In genomic region chr11:120199613-120200012, GRCh38 we compare ENCODE assay signal across 25 cellular contexts. TPM values are rescaled to one million over a fixed set of nuclear protein-coding genes. Genes with fewer than 3 reads are reported as not detected.
A peak's percentile ranks its signal among the peaks of the same experiment; 100 is the strongest.
DNase-seq lines count a peak whose midpoint lies in the region; ATAC-seq, FAIRE-seq and TF ChIP-seq lines count a peak whose summit lies in the region.
"Had no signal": no experiment of that assay in that cellular context is flagged by ENCODE, and none has a peak within 500 bp of the region (broad histone marks: within the 10 kb centered on the region; RNA-seq: fewer than 3 reads in every experiment).

No MANE protein-coding gene starts in this region.

- no peak overlapping the region for H4K8ac ChIP-seq in H1 (ENCODE audit: extremely low read depth, insufficient read depth, low read length)
- H4K8ac ChIP-seq in neuronal stem cell (ENCODE audit: low read depth, low read length), result no peak overlapping the region

- 42% methylated on average over 9 of the region's 9 CpGs; no CpG with 5 or more reads in 1 of the 2 experiments for WGBS in H1 (ENCODE audit: extremely low coverage in 1 of 2, insufficient coverage in 1 of 2, insufficient read length in 1 of 2, insufficient replicate concordance in 2 of 2, low coverage in 1 of 2, low lambda C conversion rate in 2 of 2, missing lambda C conversion rate in 1 of 2), 2 experiments
- WGBS in neuronal stem cell (ENCODE audit: extremely low coverage in 2 of 2, insufficient read length in 2 of 2, insufficient replicate concordance in 1 of 2), 2 donors, result no CpG with 5 or more reads among the region's 9 CpGs

- H2AFZ ChIP-seq in GM23338, result no peak overlapping the region
- H2AFZ ChIP-seq in H1 (ENCODE audit: low read length), result no peak overlapping the region
- H2AFZ ChIP-seq in neuronal stem cell (ENCODE audit: low read length), result no peak overlapping the region
- H2AFZ ChIP-seq: GM23248 had no signal

- no peaks in the 10 kb centered on the region for H3K36me3 Mint-ChIP-seq in GM23338 (ENCODE audit: low read depth)
- no peaks in the 10 kb centered on the region for H3K36me3 Mint-ChIP-seq in activated T-cell treated with anti-CD3 and anti-CD28 coated beads, Interleukin-2, amount 50 U/mL, for 4 hours (ENCODE audit: insufficient read depth)

- H3K9me3 Mint-ChIP-seq in GM23338, result no peaks in the 10 kb centered on the region
- no peaks in the 10 kb centered on the region for H3K9me3 Mint-ChIP-seq in activated T-cell treated with anti-CD3 and anti-CD28 coated beads, Interleukin-2, amount 50 U/mL, for 4 hours

- H2BK20ac ChIP-seq in H1 (ENCODE audit: low read length), result no peak overlapping the region

- ATAC-seq in GM23338, result peak; percentile 34
- ATAC-seq in activated T-cell treated with anti-CD3 and anti-CD28 coated beads, Interleukin-2, amount 50 U/mL, for 4 hours, result no peak
- ATAC-seq: Panc1 had no signal

- H3K4me3 Mint-ChIP-seq in GM23338, result no peak overlapping the region
- H3K4me3 Mint-ChIP-seq in activated T-cell treated with anti-CD3 and anti-CD28 coated beads, Interleukin-2, amount 50 U/mL, for 4 hours, result no peak overlapping the region

- H3K23ac ChIP-seq in H1 (ENCODE audit: insufficient read length), result no peak overlapping the region
- H3K23ac ChIP-seq in neuronal stem cell (ENCODE audit: low read depth, low read length, poor library complexity), result no peak overlapping the region

- H2AK5ac ChIP-seq in H1 (ENCODE audit: low read depth, low read length), result no peak overlapping the region
- peak overlapping the region; percentile 71 for H2AK5ac ChIP-seq in neuronal stem cell (ENCODE audit: low read depth, low read length)

- no peak overlapping the region for H3K9ac ChIP-seq in H1 (replicated peaks in 1 of 4; ENCODE audit: extremely low read depth in 1 of 4, low read depth in 3 of 4, low read length in 3 of 4)
- H3K9ac ChIP-seq in neuronal stem cell (ENCODE audit: low read depth, low read length, poor library complexity), result no peak overlapping the region
- H3K9ac ChIP-seq: GM23248 had no signal

- H2BK5ac ChIP-seq in H1 (ENCODE audit: low read depth, low read length), result no peak overlapping the region
- H2BK5ac ChIP-seq in neuronal stem cell (ENCODE audit: low read length), result no peak overlapping the region

- no peak overlapping the region for H3K14ac ChIP-seq in H1 (ENCODE audit: insufficient read length)
- H3K14ac ChIP-seq in neuronal stem cell (ENCODE audit: low read length), result no peak overlapping the region

- 0 out of 2 replicates have a peak overlapping the region, but pooled peaks have one; percentile 52 for H2BK12ac ChIP-seq in H1 (ENCODE audit: low read depth, low read length)
- H2BK12ac ChIP-seq in neuronal stem cell (ENCODE audit: low read length), result no peak overlapping the region

- no peaks in the 10 kb centered on the region for H3F3A ChIP-seq in GM23338 (replicated peaks; ENCODE audit: low read depth)

- POLR2A ChIA-PET in H1 (lab: Charles Lee; ENCODE audit: partially characterized antibody), result no interaction called here

- TF ChIP-seq POLR2A in H1 (IDR thresholded peaks at IDR 0.05; ENCODE audit: control extremely low read depth in 1 of 2, low read depth in 2 of 2, low read length in 2 of 2), result no peak

- H3K27me3 Mint-ChIP-seq in GM23338 (ENCODE audit: insufficient read depth, low read depth, poor library complexity), result peaks cover 66% of the 10 kb centered on the region
- H3K27me3 Mint-ChIP-seq in activated T-cell treated with anti-CD3 and anti-CD28 coated beads, Interleukin-2, amount 50 U/mL, for 4 hours (ENCODE audit: low read depth), result peaks cover 17% of the 10 kb centered on the region

- H3K27ac ChIP-seq in GM23338 (ENCODE audit: low read depth), result no peak overlapping the region
- no peak overlapping the region for H3K27ac ChIP-seq in H1 (ENCODE audit: low read depth, low read length)
- no peak overlapping the region for H3K27ac ChIP-seq in neuronal stem cell (replicated peaks; ENCODE audit: low read length)
- H3K27ac ChIP-seq: GM23248, HL-60, SK-N-MC had no signal

- TF ChIP-seq EP300 in H1 (IDR thresholded peaks at IDR 0.05; ENCODE audit: borderline replicate concordance in 1 of 2, low read depth in 2 of 2, low read length in 2 of 2), result no peak

- H3K79me2 ChIP-seq in GM23338 (replicated peaks; ENCODE audit: insufficient read depth) (no peaks in the 10 kb centered on the region), H1 (ENCODE audit: control insufficient read depth in 1 of 2, insufficient read depth in 2 of 2, low read length in 2 of 2) (no peaks in the 10 kb centered on the region)

- TF ChIP-seq CTCF in GM23338 (conservative IDR thresholded peaks at IDR 0.05; ENCODE audit: low read depth in 2 of 2), result no peak
- TF ChIP-seq CTCF in H1 (IDR thresholded peaks at IDR 0.05; ENCODE audit: control extremely low read depth in 1 of 3, insufficient read depth in 1 of 3, low read depth in 1 of 3, low read length in 3 of 3), result no peak

- peak overlapping the region; percentile 40; the same call in 1 of the 2 replicates for H3K4me2 ChIP-seq in GM23338
- H3K4me2 ChIP-seq in H1 (ENCODE audit: insufficient read depth in 1 of 2, low read depth in 2 of 2, low read length in 2 of 2), result no peak overlapping the region; a peak in 1 of 4 replicates
- H3K4me2 ChIP-seq in neuronal stem cell (ENCODE audit: insufficient read depth, low read length, poor library complexity, severe bottlenecking), result no peak overlapping the region

- H3K27ac Mint-ChIP-seq in GM23338, result no peak overlapping the region

- FAIRE-seq in H1 (lab: Jason Lieb, UNC), result no peak
- FAIRE-seq: GM12892, GM19239 had no signal

- H3K4me1 ChIP-seq in GM23338 (ENCODE audit: insufficient read depth) (peaks cover 32% of the 10 kb centered on the region), H1 (replicated peaks in 1 of 4; ENCODE audit: control insufficient read depth in 3 of 4, insufficient read depth in 4 of 4, low read length in 3 of 4) (peaks cover 4 to 28% (median 18%) of the 10 kb centered on the region in 4 experiments), neuronal stem cell (ENCODE audit: control insufficient read depth in 2 of 2, insufficient read depth in 1 of 2, low read depth in 1 of 2, low read length in 2 of 2) (peaks cover 15% of the 10 kb centered on the region in 2 donors)

- no peak for TF ChIP-seq RAD21 in H1 (IDR thresholded peaks at IDR 0.05 in 1 of 2, conservative IDR thresholded peaks at IDR 0.05 in 1 of 2; ENCODE audit: low read depth in 2 of 2, low read length in 2 of 2)

- H3K9me2 ChIP-seq in GM23338 (ENCODE audit: insufficient read depth), result no peaks in the 10 kb centered on the region

- H3K4me3 ChIP-seq in GM23338, result no peak overlapping the region
- H3K4me3 ChIP-seq in H1 (ENCODE audit: extremely low read depth in 1 of 4, insufficient read depth in 2 of 4, low read depth in 3 of 4, low read length in 4 of 4), result no peak overlapping the region
- no peak overlapping the region for H3K4me3 ChIP-seq in neuronal stem cell (ENCODE audit: low read length in 2 of 2)
- H3K4me3 ChIP-seq: GM23248, SK-N-MC had no signal

- H3K18ac ChIP-seq in H1 (ENCODE audit: extremely low read depth, low read length) (0 out of 2 replicates have a peak overlapping the region, but pooled peaks have one; percentile 60), neuronal stem cell (ENCODE audit: low read length) (peak overlapping the region; percentile 72)

- H4K20me1 ChIP-seq in GM23338 (replicated peaks; ENCODE audit: insufficient read depth), result no peaks in the 10 kb centered on the region
- H4K20me1 ChIP-seq in H1 (replicated peaks in 1 of 2; ENCODE audit: control insufficient read depth in 1 of 2, insufficient read depth in 2 of 2, low read length in 2 of 2), result no peaks in the 10 kb centered on the region

- H3K27me3 ChIP-seq in GM23338 (ENCODE audit: insufficient read depth) (peaks cover 70% of the 10 kb centered on the region), H1 (replicated peaks in 1 of 4; ENCODE audit: control insufficient read depth in 3 of 4, extremely low read depth in 1 of 4, insufficient read depth in 3 of 4, low read length in 3 of 4) (peaks cover 3 to 43% (median 42%) of the 10 kb centered on the region in 4 experiments), neuronal stem cell (ENCODE audit: control insufficient read depth in 3 of 3, insufficient read depth in 3 of 3, low read depth in 1 of 3, low read length in 3 of 3) (peaks cover 0 to 32% (median 12%) of the 10 kb centered on the region in 3 experiments)

- H3K56ac ChIP-seq in H1 (replicated peaks; ENCODE audit: insufficient read length, low read depth, low read length), result no peak overlapping the region

- H3K9me3 ChIP-seq in H1 (ENCODE audit: insufficient read depth in 2 of 2, low read depth in 1 of 2, low read length in 1 of 2) (no peaks in the 10 kb centered on the region), neuronal stem cell (replicated peaks in 1 of 2; ENCODE audit: control insufficient read depth in 2 of 2, insufficient read depth in 1 of 2, low read depth in 1 of 2, low read length in 2 of 2) (no peaks in the 10 kb centered on the region)

- H4K91ac ChIP-seq in H1 (replicated peaks; ENCODE audit: insufficient read length, low read length), result no peak overlapping the region
- H4K91ac ChIP-seq in neuronal stem cell (ENCODE audit: low read depth, low read length, poor library complexity), result no peak overlapping the region

- H2BK15ac ChIP-seq in H1 (ENCODE audit: low read length), result no peak overlapping the region
- no peak overlapping the region for H2BK15ac ChIP-seq in neuronal stem cell (ENCODE audit: low read length)

- H3K79me1 ChIP-seq in H1 (ENCODE audit: low read depth, low read length) (no peaks in the 10 kb centered on the region), neuronal stem cell (ENCODE audit: low read depth, low read length) (no peaks in the 10 kb centered on the region)

- no peak overlapping the region for H2BK120ac ChIP-seq in H1 (replicated peaks; ENCODE audit: low read depth, low read length)
- H2BK120ac ChIP-seq in neuronal stem cell (ENCODE audit: low read depth, low read length), result no peak overlapping the region

- DNase-seq in GM23338 (ENCODE audit: low spot score) (peak; percentile 55), NCI-H1436 treated with DMSO at 0.1 percent for 48 hours (lab: John Stamatoyannopoulos, UW) (peak; percentile 41), H1 (ENCODE audit: low read depth in 1 of 2, low spot score in 2 of 2) (no peak), neuronal stem cell (ENCODE audit: low spot score) (no peak), GM19240 (ENCODE audit: insufficient read length, low spot score) (no peak), NCI-H748 treated with DMSO at 0.1 percent for 48 hours (lab: John Stamatoyannopoulos, UW) (no peak)
- no peak for DNase-seq in activated T-cell treated with anti-CD3 and anti-CD28 coated beads, Interleukin-2, amount 50 U/mL, for 4 hours
- no peak for DNase-seq in stimulated activated CD4-positive, alpha-beta T cell treated with anti-CD3 and anti-CD28 coated beads, Interleukin-4, amount 100 ng/mL, for 1 hour
- DNase-seq: Calu3, DMS79 treated with DMSO at 0.1 percent for 48 hours, GF-D8, GM23248, Kasumi-1, NCI-H1092 treated with DMSO at 0.1 percent for 48 hours, NCI-H146, NCI-H1930, NCI-H2107, NCI-H446 treated with DMSO at 0.1 percent for 48 hours, NCI-H526, SIG-M5 had no signal

- CTCF ChIA-PET in H1 (lab: Charles Lee; ENCODE audit: partially characterized antibody), result interaction anchor here (0.9 to 17.5 kb wide), 4 partner anchors 13 to 100 kb away, joined by 4 to 237 read pairs (median 8); no protein-coding TSS in a partner anchor

- H3K36me3 ChIP-seq in GM23338 (ENCODE audit: insufficient read depth), result no peaks in the 10 kb centered on the region
- no peaks in the 10 kb centered on the region for H3K36me3 ChIP-seq in H1 (ENCODE audit: control insufficient read depth in 2 of 4, insufficient read depth in 4 of 4, low read length in 3 of 4)
- no peaks in the 10 kb centered on the region for H3K36me3 ChIP-seq in neuronal stem cell (replicated peaks in 1 of 2; ENCODE audit: control insufficient read depth in 2 of 2, insufficient read depth in 2 of 2, low read length in 2 of 2)

- no peaks in the 10 kb centered on the region for H3K23me2 ChIP-seq in H1 (ENCODE audit: low read depth, low read length)

- no peak overlapping the region for H4K5ac ChIP-seq in H1 (ENCODE audit: insufficient read length, low read depth, low read length)

- H3K4ac ChIP-seq in H1 (replicated peaks; ENCODE audit: insufficient read length, low read depth, low read length) (no peak overlapping the region), neuronal stem cell (ENCODE audit: low read length) (no peak overlapping the region)

- H3K4me1 Mint-ChIP-seq in GM23338, result peaks cover 48% of the 10 kb centered on the region
- no peaks in the 10 kb centered on the region for H3K4me1 Mint-ChIP-seq in activated T-cell treated with anti-CD3 and anti-CD28 coated beads, Interleukin-2, amount 50 U/mL, for 4 hours (ENCODE audit: low read depth)

RNA-seq across cellular contexts. Expression of gene OAF, which starts 11.2 kb away (rescaled TPM):
- 1.2 and 3.0 TPM in 2 replicates for total RNA-seq in GM23338 (2014; rRNA removed; shearing (Covaris generic))
- 1.1 and 1.6 TPM in 2 replicates for polyA plus RNA-seq in GM23338 (2016; fragmentation: Nextera tagmentation; extraction: Ambion mirVana)
- total RNA-seq in H1 (2021; fragmentation: NEBNext Ultra II Directional; extraction: Animal tissue kit (Norgen Biotek cat#: 25700)), result 1.1 and 1.3 TPM in 2 replicates
- 1.5 and 2.1 TPM in 2 replicates for polyA plus RNA-seq in H1 (2011; rRNA removed)
- polyA plus RNA-seq in H1 (2011; cell fraction: cytosol; rRNA removed), result 1.2 TPM
- 1.2 TPM for polyA plus RNA-seq in H1 (2011; cell fraction: nucleus; rRNA removed)
- polyA plus RNA-seq in H1 (2012, experiment 1 of 2), result 0.60 to 1.0 TPM (median 0.64 TPM) in 4 replicates
- 0.62 TPM for polyA plus RNA-seq in H1 (2012, experiment 2 of 2)
- 0.85 TPM for polyA plus RNA-seq in H1 (2013, experiment 1 of 2)
- 0.72 TPM for polyA plus RNA-seq in H1 (2013, experiment 2 of 2)
- polyA minus RNA-seq in H1 (2011; rRNA and poly(A)+ RNA removed), result 0.46 and 0.50 TPM in 2 replicates
- polyA minus RNA-seq in H1 (2011; cell fraction: cytosol; rRNA and poly(A)+ RNA removed), result 0.73 TPM
- polyA minus RNA-seq in H1 (2011; cell fraction: nucleus; rRNA and poly(A)+ RNA removed), result 0.80 TPM
- 2.1 TPM for polyA plus RNA-seq in neuronal stem cell (2013, experiment 1 of 2)
- 2.0 TPM for polyA plus RNA-seq in neuronal stem cell (2013, experiment 2 of 2)
- total RNA-seq in activated T-cell treated with anti-CD3 and anti-CD28 coated beads, Interleukin-2, amount 50 U/mL, for 4 hours, result 1 to 10 TPM; 5.0 to 5.8 (median 5.3) TPM

RNA-seq across cellular contexts. Expression of gene POU2F3, which starts 40.3 kb away (rescaled TPM):
- 0.45 and 1.1 TPM in 2 replicates for total RNA-seq in GM23338 (2014; rRNA removed; shearing (Covaris generic))
- polyA plus RNA-seq in GM23338 (2016; fragmentation: Nextera tagmentation; extraction: Ambion mirVana), result 0.79 and 1.4 TPM in 2 replicates
- 1.0 and 1.1 TPM in 2 replicates for total RNA-seq in H1 (2021; fragmentation: NEBNext Ultra II Directional; extraction: Animal tissue kit (Norgen Biotek cat#: 25700))
- 0.78 and 2.1 TPM in 2 replicates for polyA plus RNA-seq in H1 (2011; rRNA removed)
- polyA plus RNA-seq in H1 (2011; cell fraction: cytosol; rRNA removed), result 1.4 TPM
- polyA plus RNA-seq in H1 (2011; cell fraction: nucleus; rRNA removed), result 1.9 TPM
- 1.2 to 3.1 TPM (median 2.4 TPM) in 4 replicates for polyA plus RNA-seq in H1 (2012, experiment 1 of 2)
- 0.81 TPM for polyA plus RNA-seq in H1 (2012, experiment 2 of 2)
- polyA plus RNA-seq in H1 (2013, experiment 1 of 2), result 1.3 TPM
- polyA plus RNA-seq in H1 (2013, experiment 2 of 2), result 1.2 TPM
- 2.4 and 2.6 TPM in 2 replicates for polyA minus RNA-seq in H1 (2011; rRNA and poly(A)+ RNA removed)
- 1.0 TPM for polyA minus RNA-seq in H1 (2011; cell fraction: cytosol; rRNA and poly(A)+ RNA removed)
- 0.90 TPM for polyA minus RNA-seq in H1 (2011; cell fraction: nucleus; rRNA and poly(A)+ RNA removed)
- polyA plus RNA-seq in neuronal stem cell (2013, experiment 1 of 2), result 0.03 TPM
- 0.03 TPM for polyA plus RNA-seq in neuronal stem cell (2013, experiment 2 of 2)
- total RNA-seq in activated T-cell treated with anti-CD3 and anti-CD28 coated beads, Interleukin-2, amount 50 U/mL, for 4 hours, result not detected
- total RNA-seq: GM23248 had no signal
- polyA plus RNA-seq: GM23248 had no signal

Comparison
In these comparisons a context has a peak if more than half of its experiments do, and no peak if none do; other contexts are left out.
1. DNase-seq: peak in GM23338 (single experiment) and NCI-H1436 treated with DMSO at 0.1 percent for 48 hours (single experiment); none in H1 (0 of 2), neuronal stem cell (single experiment), activated T-cell treated with anti-CD3 and anti-CD28 coated beads, Interleukin-2, amount 50 U/mL, for 4 hours (single experiment), stimulated activated CD4-positive, alpha-beta T cell treated with anti-CD3 and anti-CD28 coated beads, Interleukin-4, amount 100 ng/mL, for 1 hour (single experiment), GM19240 (single experiment) and NCI-H748 treated with DMSO at 0.1 percent for 48 hours (single experiment).